ENCODE assay signal across 25 cellular contexts in the genomic region with DNA sequence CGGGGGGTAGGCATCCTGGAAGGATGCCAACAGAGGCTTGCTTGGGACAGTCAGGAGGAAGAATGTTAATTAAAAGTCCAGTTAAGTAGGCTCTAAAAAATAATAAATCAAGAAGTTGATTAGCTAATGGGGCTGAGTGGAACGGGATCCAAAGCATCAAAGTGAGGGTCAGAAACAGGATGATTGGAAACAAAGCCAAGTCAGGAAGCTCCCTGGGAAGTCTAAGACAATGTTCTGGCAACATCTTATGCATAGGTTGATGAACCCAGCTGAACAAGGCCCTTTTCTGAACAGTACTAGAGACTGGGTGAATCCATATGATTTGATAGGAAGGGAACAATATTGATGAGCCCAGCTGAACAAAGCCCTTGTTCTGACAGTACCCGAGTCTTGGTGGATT.
"Had no signal": no experiment of that assay in that cellular context is flagged by ENCODE, and none has a peak within 500 bp of the region (broad histone marks: within the 10 kb centered on the region; RNA-seq: fewer than 3 reads in every experiment).

No MANE protein-coding gene starts in this region.

- FAIRE-seq: frontal cortex, urothelium cell line had no signal

- H3K4me3 ChIP-seq: esophagus muscularis mucosa, lower lobe of right lung, skin epidermis, stomach, suprapubic skin, tibial nerve had no signal

- H3K27ac ChIP-seq: esophagus muscularis mucosa, lower lobe of right lung, stomach, suprapubic skin, tibial nerve, WERI-Rb-1 had no signal

- H3K4me1 ChIP-seq: lower lobe of right lung, suprapubic skin, tibial nerve had no signal

- H3K9me3 ChIP-seq: lower lobe of right lung, suprapubic skin had no signal

- H3K36me3 ChIP-seq: esophagus muscularis mucosa, lower lobe of right lung, stomach, suprapubic skin, tibial nerve, WERI-Rb-1 had no signal

- H3K27me3 ChIP-seq: esophagus muscularis mucosa, stomach, suprapubic skin, tibial nerve had no signal

- DNase-seq: activated CD4-positive, alpha-beta T cell treated with anti-CD3 and anti-CD28 coated beads, Interleukin-2, amount 10 ng/mL, durations not matched to agents 7 days and 5 days; activated CD4-positive, CD25-positive, alpha-beta regulatory T cell treated with anti-CD3 and anti-CD28 coated beads, Interleukin-2, amount 50 U/mL, for 72 hours; activated CD8-positive, alpha-beta memory T cell treated with anti-CD3 and anti-CD28 coated beads, Interleukin-2, amount 10 ng/mL, durations not matched to agents 7 days and 5 days; activated CD8-positive, alpha-beta T cell treated with anti-CD3 and anti-CD28 coated beads for 36 hours; activated effector memory CD4-positive, alpha-beta T cell treated with anti-CD3 and anti-CD28 coated beads, Interleukin-2, amount 50 U/mL, for 16 hours; activated naive CD4-positive, alpha-beta T cell treated with anti-CD3 and anti-CD28 coated beads, Interleukin-2, amount 50 U/mL, for 16 hours; activated naive CD8-positive, alpha-beta T cell treated with anti-CD3 and anti-CD28 coated beads, Interleukin-2, amount 50 U/mL, for 24 hours; activated T-cell treated with anti-CD3 and anti-CD28 coated beads for 4 hours; anterior cingulate cortex; central memory CD4-positive, alpha-beta T cell; effector memory CD4-positive, alpha-beta T cell; immature natural killer cell; lower lobe of right lung; naive thymus-derived CD8-positive, alpha-beta T cell; stimulated activated CD4-positive, alpha-beta T cell treated with anti-CD3 and anti-CD28 coated beads, Interleukin-2, amount 100 ng/mL, for 24 hours; stomach; T-cell; WERI-Rb-1 had no signal

- ATAC-seq: activated CD8-positive, alpha-beta memory T cell treated with anti-CD3 and anti-CD28 coated beads, Interleukin-2, amount 10 ng/mL, durations not matched to agents 7 days and 5 days; activated CD8-positive, alpha-beta T cell treated with anti-CD3 and anti-CD28 coated beads for 36 hours; activated naive CD8-positive, alpha-beta T cell treated with anti-CD3 and anti-CD28 coated beads, Interleukin-2, amount 50 U/mL, for 24 hours; lower lobe of right lung; naive thymus-derived CD8-positive, alpha-beta T cell; stimulated activated memory B cell treated with anti-CD40 and anti-IgM and Interleukin-4, amounts not matched to agents 10 μg/mL and 1 μg/mL and 100 μg/mL, for 72 hours; T-cell had no signal
